ENCODE assay signal across 10 cellular contexts in the genomic region with DNA sequence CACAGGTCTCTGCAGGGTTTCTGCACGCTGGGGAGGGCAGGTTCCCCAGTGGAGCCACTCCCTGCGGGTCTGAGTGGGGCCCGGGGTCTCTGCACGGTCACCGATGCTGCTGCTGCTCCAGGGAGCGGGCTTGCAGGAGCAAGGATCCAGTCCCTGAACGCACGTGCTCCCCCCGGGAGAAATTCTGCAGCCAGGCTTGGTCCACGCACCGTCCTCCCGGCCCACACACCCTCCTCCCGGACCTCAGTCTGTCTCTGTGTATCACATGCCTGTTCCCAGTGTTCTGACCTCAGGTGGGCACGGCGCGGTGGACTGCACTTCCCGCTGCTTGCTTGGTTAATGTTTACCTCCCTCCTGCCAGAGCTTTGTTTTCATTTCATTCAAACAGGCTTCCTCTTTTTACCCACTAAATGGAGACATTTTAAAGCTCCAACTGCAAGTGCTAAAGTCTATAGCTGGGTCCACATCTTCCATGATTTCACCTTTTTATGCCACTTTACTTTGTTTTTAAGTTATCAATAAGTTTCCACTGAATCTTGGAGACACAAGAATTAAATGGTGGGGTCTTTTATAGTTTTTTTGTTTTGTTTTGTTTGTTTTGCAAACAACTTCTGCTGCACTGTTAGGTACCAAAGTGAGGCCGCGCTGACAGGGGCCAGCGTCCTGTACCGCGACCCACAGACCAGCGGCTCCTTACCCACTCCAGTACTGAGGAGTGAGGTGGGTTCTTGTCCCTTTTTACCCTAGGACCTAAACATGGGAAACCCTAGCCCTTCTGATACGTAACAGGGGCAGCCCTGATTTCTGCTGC.
DNase-seq lines count a peak whose midpoint lies in the region; ATAC-seq and TF ChIP-seq lines count a peak whose summit lies in the region.
"Had no signal": no experiment of that assay in that cellular context is flagged by ENCODE, and none has a peak within 500 bp of the region (broad histone marks: within the 10 kb centered on the region; RNA-seq: fewer than 3 reads in every experiment).

No MANE protein-coding gene starts in this region.

- H3K9me3 ChIP-seq in mucosa of stomach (ENCODE audit: control insufficient read depth, low read length), result no peaks in the 10 kb centered on the region

- H3K27me3 Mint-ChIP-seq in activated B cell treated with CpG ODN at 0.5 μM for 24 hours, result no peaks in the 10 kb centered on the region

- intact Hi-C loops in activated B cell treated with CpG ODN at 0.5 μM for 24 hours (cut with micrococcal nuclease), result loop anchor here (5.0 kb wide), 1 partner anchor 259 kb away; no protein-coding TSS in a partner anchor

- TF ChIP-seq CTCF in activated B cell treated with CpG ODN at 0.5 μM for 24 hours (IDR thresholded peaks at IDR 0.05), result no peak

- peak overlapping the region; percentile 61 for H3K4me3 Mint-ChIP-seq in activated B cell treated with CpG ODN at 0.5 μM for 24 hours
- H3K4me3 Mint-ChIP-seq: activated naive CD8-positive, alpha-beta T cell treated with anti-CD3 and anti-CD28 coated beads for 36 hours had no signal

- H3K9ac ChIP-seq in mucosa of stomach (ENCODE audit: low read length), result peak overlapping the region; percentile 28

- H3K36me3 Mint-ChIP-seq in activated B cell treated with CpG ODN at 0.5 μM for 24 hours (ENCODE audit: low read depth), result no peaks in the 10 kb centered on the region
- H3K36me3 Mint-ChIP-seq: activated naive CD8-positive, alpha-beta T cell treated with anti-CD3 and anti-CD28 coated beads for 36 hours had no signal

- CTCF ChIA-PET in activated B cell treated with CpG ODN at 0.5 μM for 24 hours (lab: Charles Lee), result interaction anchor here (2.3 kb wide), 1 partner anchor 19 kb away, joined by 10 read pairs; no protein-coding TSS in a partner anchor

- H3K27me3 ChIP-seq in mucosa of stomach (ENCODE audit: control insufficient read depth, insufficient read depth, low read length), result peaks cover 53% of the 10 kb centered on the region

- H3K9me3 Mint-ChIP-seq in activated B cell treated with CpG ODN at 0.5 μM for 24 hours, result no peaks in the 10 kb centered on the region
- H3K9me3 Mint-ChIP-seq: activated naive CD8-positive, alpha-beta T cell treated with anti-CD3 and anti-CD28 coated beads for 36 hours had no signal

- H3K4me3 ChIP-seq in mucosa of stomach (ENCODE audit: low read length), result no peak overlapping the region

- peak; percentile 33 for ATAC-seq in HG03354 (IDR thresholded peaks at IDR 0.05; ENCODE audit: poor library complexity, severe bottlenecking, unreplicated experiment)
- peak; percentile 19 for ATAC-seq in activated B cell treated with CpG ODN at 0.5 μM for 24 hours (ENCODE audit: low read depth)
- no peak for ATAC-seq in HG02852 (IDR thresholded peaks at IDR 0.05; ENCODE audit: unreplicated experiment)
- no peak for ATAC-seq in GM21737 (IDR thresholded peaks at IDR 0.05; ENCODE audit: unreplicated experiment)
- ATAC-seq in GM21515 (IDR thresholded peaks at IDR 0.05; ENCODE audit: unreplicated experiment), result no peak
- ATAC-seq in HG03378 (IDR thresholded peaks at IDR 0.05; ENCODE audit: unreplicated experiment), result no peak

- H3K36me3 ChIP-seq in mucosa of stomach (ENCODE audit: control insufficient read depth, insufficient read depth, low read length), result no peaks in the 10 kb centered on the region

- peaks cover 22% of the 10 kb centered on the region for H3K4me1 Mint-ChIP-seq in activated B cell treated with CpG ODN at 0.5 μM for 24 hours

- peak; percentile 61 for DNase-seq in DMS53 (lab: John Stamatoyannopoulos, UW)
- DNase-seq in activated B cell treated with CpG ODN at 0.5 μM for 24 hours, result no peak
- DNase-seq: activated naive CD8-positive, alpha-beta T cell treated with anti-CD3 and anti-CD28 coated beads for 36 hours; RPMI8226 had no signal

- peak overlapping the region; percentile 54 for H3K27ac Mint-ChIP-seq in activated B cell treated with CpG ODN at 0.5 μM for 24 hours
- H3K27ac Mint-ChIP-seq: activated naive CD8-positive, alpha-beta T cell treated with anti-CD3 and anti-CD28 coated beads for 36 hours had no signal

- peaks cover 23% of the 10 kb centered on the region for H3K4me1 ChIP-seq in mucosa of stomach (ENCODE audit: control insufficient read depth, insufficient read depth, low read length)

- POLR2A ChIA-PET in activated B cell treated with CpG ODN at 0.5 μM for 24 hours (lab: Charles Lee), result interaction anchor here (0.5 to 0.6 kb wide), 2 partner anchors 90 to 210 kb away, joined by 3 to 9 read pairs; no protein-coding TSS in a partner anchor

Comparison
In these comparisons a context has a peak if more than half of its experiments do, and no peak if none do; other contexts are left out.
1. ATAC-seq: peak in HG03354 (single experiment) and activated B cell treated with CpG ODN at 0.5 μM for 24 hours (single experiment); none in HG02852 (single experiment), GM21737 (single experiment), GM21515 (single experiment) and HG03378 (single experiment).